In the genomic region with DNA sequence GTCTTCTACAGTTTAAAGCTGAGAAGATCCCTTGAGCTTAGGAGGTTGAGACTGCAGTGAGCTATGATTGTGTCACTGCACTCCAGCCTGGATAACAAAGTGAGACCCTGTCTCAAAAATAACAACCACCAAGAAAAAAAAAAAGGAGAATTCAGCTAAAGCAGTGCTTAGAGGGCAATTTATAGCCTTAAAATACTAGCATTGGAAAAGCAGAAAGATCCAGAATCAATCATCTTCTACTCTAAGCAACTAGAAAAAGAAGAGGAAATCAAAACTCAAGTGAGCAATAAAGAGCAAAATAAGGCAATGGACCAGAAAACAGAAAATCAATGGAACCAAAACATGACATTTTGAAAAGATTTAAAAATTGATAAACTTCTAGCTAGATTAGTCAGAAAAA, we compare ENCODE assay signal across 7 cellular contexts. TPM values are rescaled to one million over a fixed set of nuclear protein-coding genes. Genes with fewer than 3 reads are reported as not detected.
DNase-seq lines count a peak whose midpoint lies in the region; ATAC-seq and TF ChIP-seq lines count a peak whose summit lies in the region.

No MANE protein-coding gene starts in this region.

- H3K27me3 Mint-ChIP-seq in activated B cell treated with CpG ODN at 0.5 μM for 24 hours = no peaks in the 10 kb centered on the region
- no peaks in the 10 kb centered on the region for H3K27me3 Mint-ChIP-seq in stimulated activated naive B cell treated with anti-CD40 and anti-IgM and Interleukin-4, amounts not matched to agents 10 μg/mL and 1 μg/mL and 100 μg/mL, for 72 hours

- H3K4me3 Mint-ChIP-seq in activated B cell treated with CpG ODN at 0.5 μM for 24 hours = peak overlapping the region; percentile 92
- H3K4me3 Mint-ChIP-seq in stimulated activated naive B cell treated with anti-CD40 and anti-IgM and Interleukin-4, amounts not matched to agents 10 μg/mL and 1 μg/mL and 100 μg/mL, for 72 hours = peak overlapping the region; percentile 92 to 94

- TF ChIP-seq CTCF in activated B cell treated with CpG ODN at 0.5 μM for 24 hours (IDR thresholded peaks at IDR 0.05) = no peak
- TF ChIP-seq CTCF in GM10248 (IDR thresholded peaks at IDR 0.05; ENCODE audit: control extremely low read depth, extremely low read depth, low read depth, missing control alignments) = no peak

- H3K4me1 Mint-ChIP-seq in activated B cell treated with CpG ODN at 0.5 μM for 24 hours = peaks cover 39% of the 10 kb centered on the region
- peaks cover 11 to 26% of the 10 kb centered on the region in 2 donors for H3K4me1 Mint-ChIP-seq in stimulated activated naive B cell treated with anti-CD40 and anti-IgM and Interleukin-4, amounts not matched to agents 10 μg/mL and 1 μg/mL and 100 μg/mL, for 72 hours

- CTCF ChIA-PET in activated B cell treated with CpG ODN at 0.5 μM for 24 hours (lab: Charles Lee) (interaction anchor here (1.3 to 4.6 kb wide), 2 partner anchors 72 to 80 kb away, joined by 3 to 45 read pairs; partner anchors contain the start of gene ZCCHC4), GM10248 (lab: Yijun Ruan, JAX) (interaction anchor here (1.1 to 8.0 kb wide), 9 partner anchors 9 to 134 kb away, joined by 3 to 59 read pairs (median 4); partner anchors contain the start of gene ZCCHC4)

- H3K9me3 Mint-ChIP-seq in activated B cell treated with CpG ODN at 0.5 μM for 24 hours = peaks cover 12% of the 10 kb centered on the region
- peaks cover 5 to 11% of the 10 kb centered on the region in 2 donors for H3K9me3 Mint-ChIP-seq in stimulated activated naive B cell treated with anti-CD40 and anti-IgM and Interleukin-4, amounts not matched to agents 10 μg/mL and 1 μg/mL and 100 μg/mL, for 72 hours

- DNase-seq in activated B cell treated with CpG ODN at 0.5 μM for 24 hours = no peak
- no peak for DNase-seq in stimulated activated naive B cell treated with anti-CD40 and anti-IgM and Interleukin-4, amounts not matched to agents 10 μg/mL and 1 μg/mL and 100 μg/mL, for 72 hours
- DNase-seq in GM10248 (ENCODE audit: extremely low spot score) = no peak
- DNase-seq in AG08395 (ENCODE audit: low spot score) = no peak

- H3K4me3 ChIP-seq in HUES6 (ENCODE audit: low read depth, low read length) (0 out of 2 replicates have a peak overlapping the region, but pooled peaks have one; percentile 7), iPS-18a (ENCODE audit: low read length) (peak overlapping the region; percentile 49)

- H3K27me3 ChIP-seq in HUES6 (ENCODE audit: control insufficient read depth, insufficient read depth, low read length) = 0 out of 2 replicates have a peak, but pooled peaks cover 3% of the 10 kb centered on the region
- peaks cover 22% of the 10 kb centered on the region for H3K27me3 ChIP-seq in iPS-18a (ENCODE audit: control insufficient read depth, insufficient read depth, low read length)

- H3K9me3 ChIP-seq in HUES6 (ENCODE audit: control insufficient read depth, insufficient read depth, low read depth, low read length) (peaks cover 37% of the 10 kb centered on the region), iPS-18a (ENCODE audit: control insufficient read depth, low read depth, low read length) (peaks cover 12% of the 10 kb centered on the region)

- POLR2A ChIA-PET in activated B cell treated with CpG ODN at 0.5 μM for 24 hours (lab: Charles Lee) = interaction anchor here (0.5 to 4.4 kb wide), 5 partner anchors 73 to 649 kb away, joined by 3 to 48 read pairs (median 6); partner anchors contain the start of genes DHX15, SEPSECS and ZCCHC4
- POLR2A ChIA-PET in GM10248 (lab: Yijun Ruan, JAX) = no interaction called here

- H3K36me3 ChIP-seq in HUES6 (ENCODE audit: control insufficient read depth, insufficient read depth, low read length) = no peaks in the 10 kb centered on the region
- no peaks in the 10 kb centered on the region for H3K36me3 ChIP-seq in iPS-18a (ENCODE audit: control insufficient read depth, low read depth, low read length)

- no peak overlapping the region for H3K27ac ChIP-seq in HUES6 (ENCODE audit: low read depth, low read length)
- H3K27ac ChIP-seq in iPS-18a (ENCODE audit: low read length) = no peak overlapping the region

- ATAC-seq in activated B cell treated with CpG ODN at 0.5 μM for 24 hours (ENCODE audit: low read depth) (no peak), GM21526 (IDR thresholded peaks at IDR 0.05; ENCODE audit: low FRiP score, unreplicated experiment) (no peak)
- ATAC-seq in stimulated activated naive B cell treated with anti-CD40 and anti-IgM and Interleukin-4, amounts not matched to agents 10 μg/mL and 1 μg/mL and 100 μg/mL, for 72 hours (replicated peaks) = no peak

- H3K27ac Mint-ChIP-seq in activated B cell treated with CpG ODN at 0.5 μM for 24 hours = peak overlapping the region; percentile 87
- H3K27ac Mint-ChIP-seq in stimulated activated naive B cell treated with anti-CD40 and anti-IgM and Interleukin-4, amounts not matched to agents 10 μg/mL and 1 μg/mL and 100 μg/mL, for 72 hours = peak overlapping the region; percentile 98

- H3K36me3 Mint-ChIP-seq in activated B cell treated with CpG ODN at 0.5 μM for 24 hours (ENCODE audit: low read depth) = peaks cover 17% of the 10 kb centered on the region
- peaks cover 12 to 29% of the 10 kb centered on the region in 2 donors for H3K36me3 Mint-ChIP-seq in stimulated activated naive B cell treated with anti-CD40 and anti-IgM and Interleukin-4, amounts not matched to agents 10 μg/mL and 1 μg/mL and 100 μg/mL, for 72 hours

- intact Hi-C loops in activated B cell treated with CpG ODN at 0.5 μM for 24 hours (cut with micrococcal nuclease) = loop anchor here (1.0 to 10.0 kb wide), 6 partner anchors 10 to 1632 kb away; partner anchors contain the start of genes ANAPC4, RBPJ, SMIM20 and STIM2

- no peak overlapping the region for H3K9ac ChIP-seq in HUES6 (ENCODE audit: low read length)
- H3K9ac ChIP-seq in iPS-18a (ENCODE audit: low read length) = no peak overlapping the region

- no peaks in the 10 kb centered on the region for H3K4me1 ChIP-seq in HUES6 (ENCODE audit: control insufficient read depth, insufficient read depth, low read length)
- peaks cover 6% of the 10 kb centered on the region for H3K4me1 ChIP-seq in iPS-18a (ENCODE audit: control insufficient read depth, low read depth, low read length)

RNA-seq across cellular contexts. Expression of gene PI4K2B, which starts 0.6 kb away (rescaled TPM):
- 14.8 and 14.9 TPM in 2 replicates for total RNA-seq in activated B cell treated with CpG ODN at 0.5 μM for 24 hours
